17 cellular contexts compared by ENCODE assay signal in genomic region chr1:200378096-200378495, GRCh38. TPM values are rescaled to one million over a fixed set of nuclear protein-coding genes. Genes with fewer than 3 reads are reported as not detected.
DNase-seq lines count a peak whose midpoint lies in the region; ATAC-seq and TF ChIP-seq lines count a peak whose summit lies in the region.
"Had no signal": no experiment of that assay in that cellular context is flagged by ENCODE, and none has a peak within 500 bp of the region (broad histone marks: within the 10 kb centered on the region; RNA-seq: fewer than 3 reads in every experiment).

No MANE protein-coding gene starts in this region.

- 98 to 100% methylated on average over 1 of the region's 1 CpG for WGBS in GM23248 (ENCODE audit: low coverage in 1 of 2, low lambda C conversion rate in 2 of 2, missing lambda C conversion rate in 2 of 2), 2 experiments

- no peak overlapping the region for H3K4me2 ChIP-seq in GM23248 (ENCODE audit: unreplicated experiment)
- no peak overlapping the region for H3K4me2 ChIP-seq in PC-9

- intact Hi-C loops in PC-9 (cut with micrococcal nuclease; ENCODE audit: unreplicated experiment), result no loop called here
- intact Hi-C loops in dendritic cell treated with granulocyte-macrophage colony-stimulating factor and Interleukin-4, amounts not matched to agents 40 ng/mL and 50 ng/mL, for 4 days (cut with micrococcal nuclease), result no loop called here

- no peak for ATAC-seq in HG02571 (IDR thresholded peaks at IDR 0.05; ENCODE audit: unreplicated experiment)
- ATAC-seq in GM19395 (IDR thresholded peaks at IDR 0.05; ENCODE audit: unreplicated experiment), result no peak
- ATAC-seq: HCT116 had no signal

- no TSS peak for BruUV-seq in PC-9 (replicated peaks; lab: Mats Ljungman, UMichigan)

- no peaks in the 10 kb centered on the region for H3K79me2 ChIP-seq in ACC112 (ENCODE audit: control insufficient read depth, insufficient read depth, low read length, unreplicated experiment)
- peaks cover 5% of the 10 kb centered on the region for H3K79me2 ChIP-seq in GM23248 (ENCODE audit: insufficient read depth)
- H3K79me2 ChIP-seq in PC-9 (ENCODE audit: low read depth), result no peaks in the 10 kb centered on the region

- no peak for DNase-seq in GM23248
- no peak for DNase-seq in PC-9
- DNase-seq in SK-N-DZ (ENCODE audit: low spot score), result no peak
- DNase-seq in kidney glomerular epithelial cell (lab: John Stamatoyannopoulos, UW), result no peak
- DNase-seq: COR-L47, DMS153, EL, MG63, NCI-H1092, NCI-H2081 treated with DMSO at 0.1 percent for 48 hours, NCI-H524 had no signal

- H3K36me3 ChIP-seq in ACC112 (ENCODE audit: insufficient read depth, low read length) (no peaks in the 10 kb centered on the region), GM23248 (ENCODE audit: low read depth) (no peaks in the 10 kb centered on the region), PC-9 (ENCODE audit: low read depth) (no peaks in the 10 kb centered on the region)
- H3K36me3 ChIP-seq: MG63, SJSA1 had no signal

- H3K4me1 ChIP-seq in ACC112 (ENCODE audit: control insufficient read depth, insufficient read depth, low read length, unreplicated experiment), result peaks cover 44% of the 10 kb centered on the region
- H3K4me1 ChIP-seq in GM23248 (ENCODE audit: insufficient read depth), result peaks cover 64% of the 10 kb centered on the region
- peaks cover 35% of the 10 kb centered on the region for H3K4me1 ChIP-seq in PC-9 (replicated peaks; ENCODE audit: insufficient read depth)

- H3K27ac ChIP-seq in ACC112 (ENCODE audit: low read depth, low read length) (peak overlapping the region; percentile 46), GM23248 (peak overlapping the region; percentile 64; the same call in 1 of the 2 replicates), PC-9 (peak overlapping the region; percentile 20; the same call in 1 of the 2 replicates)
- H3K27ac ChIP-seq: SJSA1 had no signal

- no peak overlapping the region for H3K9ac ChIP-seq in GM23248

- H3F3A ChIP-seq in GM23248 (ENCODE audit: insufficient read depth) (peaks cover 74% of the 10 kb centered on the region), PC-9 (ENCODE audit: insufficient read depth, low read depth) (peaks cover 34% of the 10 kb centered on the region)

- no peaks in the 10 kb centered on the region for H3K27me3 ChIP-seq in ACC112 (ENCODE audit: insufficient read depth, low read length)
- no peaks in the 10 kb centered on the region for H3K27me3 ChIP-seq in GM23248 (replicated peaks; ENCODE audit: insufficient read depth)
- H3K27me3 ChIP-seq in PC-9 (ENCODE audit: insufficient read depth, low read depth), result no peaks in the 10 kb centered on the region
- H3K27me3 ChIP-seq: MG63, SJSA1 had no signal

- in situ Hi-C loops in GM23248 (cut with MboI), result no loop called here

- no peaks in the 10 kb centered on the region for H3K9me3 Mint-ChIP-seq in dendritic cell treated with granulocyte-macrophage colony-stimulating factor and Interleukin-4, amounts not matched to agents 40 ng/mL and 50 ng/mL, for 4 days

- POLR2A ChIA-PET in PC-9 (lab: Charles Lee; ENCODE audit: unreplicated experiment), result no interaction called here

- peaks cover 8% of the 10 kb centered on the region for H3K4me1 Mint-ChIP-seq in dendritic cell treated with granulocyte-macrophage colony-stimulating factor and Interleukin-4, amounts not matched to agents 40 ng/mL and 50 ng/mL, for 4 days (ENCODE audit: low read depth)

- no peaks in the 10 kb centered on the region for H3K27me3 Mint-ChIP-seq in dendritic cell treated with granulocyte-macrophage colony-stimulating factor and Interleukin-4, amounts not matched to agents 40 ng/mL and 50 ng/mL, for 4 days

- H2AFZ ChIP-seq in ACC112 (ENCODE audit: low read length, unreplicated experiment), result no peak overlapping the region
- no peak overlapping the region for H2AFZ ChIP-seq in GM23248
- no peak overlapping the region for H2AFZ ChIP-seq in PC-9

- no peak for TF ChIP-seq CTCF in PC-9 (conservative IDR thresholded peaks at IDR 0.05)

- H3K4me3 Mint-ChIP-seq in dendritic cell treated with granulocyte-macrophage colony-stimulating factor and Interleukin-4, amounts not matched to agents 40 ng/mL and 50 ng/mL, for 4 days, result no peak overlapping the region

- peak overlapping the region; percentile 54 for H3K27ac Mint-ChIP-seq in dendritic cell treated with granulocyte-macrophage colony-stimulating factor and Interleukin-4, amounts not matched to agents 40 ng/mL and 50 ng/mL, for 4 days

- no peaks in the 10 kb centered on the region for H3K36me3 Mint-ChIP-seq in dendritic cell treated with granulocyte-macrophage colony-stimulating factor and Interleukin-4, amounts not matched to agents 40 ng/mL and 50 ng/mL, for 4 days (ENCODE audit: low read depth)

- H3K9me2 ChIP-seq in GM23248 (ENCODE audit: insufficient read depth) (no peaks in the 10 kb centered on the region), PC-9 (ENCODE audit: insufficient read depth) (no peaks in the 10 kb centered on the region)

- H4K20me1 ChIP-seq in GM23248 (ENCODE audit: insufficient read depth), result no peaks in the 10 kb centered on the region
- no peaks in the 10 kb centered on the region for H4K20me1 ChIP-seq in PC-9 (ENCODE audit: insufficient read depth)

- H3K4me3 ChIP-seq in ACC112 (ENCODE audit: low read depth, low read length) (no peak overlapping the region), GM23248 (no peak overlapping the region), PC-9 (no peak overlapping the region)
- H3K4me3 ChIP-seq: MG63, SJSA1 had no signal

- H3K9me3 ChIP-seq in GM23248 (ENCODE audit: low read depth), result no peaks in the 10 kb centered on the region
- H3K9me3 ChIP-seq in PC-9 (ENCODE audit: insufficient read depth, low read depth), result no peaks in the 10 kb centered on the region
- H3K9me3 ChIP-seq: MG63 had no signal

- CTCF ChIA-PET in PC-9 (lab: Charles Lee), result no interaction called here

RNA-seq across cellular contexts. Expression of gene ZNF281, which starts 31.7 kb away (rescaled TPM):
- 41.6 and 45.2 TPM in 2 replicates for total RNA-seq in GM23248 (2014; rRNA removed; shearing (Covaris generic))
- 39.1 and 40.3 TPM in 2 replicates for polyA plus RNA-seq in GM23248 (2016; fragmentation: Nextera tagmentation; extraction: Ambion mirVana)
- total RNA-seq in PC-9 (2021), result 14.8 and 18.8 TPM in 2 replicates
- polyA plus RNA-seq in SK-N-DZ (2014; cell fraction: cytosol; rRNA removed), result 14.8 and 15.3 TPM in 2 replicates
- polyA plus RNA-seq in SK-N-DZ (2014; cell fraction: nucleus; rRNA removed), result 12.2 and 13.3 TPM in 2 replicates
